Comparison of ENCODE assay signal across 10 cellular contexts in genomic region chr16:66382171-66382965, GRCh38. TPM values are rescaled to one million over a fixed set of nuclear protein-coding genes. Genes with fewer than 3 reads are reported as not detected.
DNase-seq lines count a peak whose midpoint lies in the region; FAIRE-seq and TF ChIP-seq lines count a peak whose summit lies in the region.
"Had no signal": no experiment of that assay in that cellular context is flagged by ENCODE, and none has a peak within 500 bp of the region (broad histone marks: within the 10 kb centered on the region; RNA-seq: fewer than 3 reads in every experiment).

No MANE protein-coding gene starts in this region.

- peaks cover 6% of the 10 kb centered on the region for H3K36me3 Mint-ChIP-seq in glutamatergic neuron (ENCODE audit: unreplicated experiment)
- H3K36me3 Mint-ChIP-seq in activated T-cell treated with anti-CD3 and anti-CD28 coated beads, Interleukin-2, amount 50 U/mL, for 24 hours (ENCODE audit: low read depth), result no peaks in the 10 kb centered on the region

- peaks cover 8% of the 10 kb centered on the region for H3K27me3 Mint-ChIP-seq in glutamatergic neuron (ENCODE audit: unreplicated experiment)
- H3K27me3 Mint-ChIP-seq in activated T-cell treated with anti-CD3 and anti-CD28 coated beads, Interleukin-2, amount 50 U/mL, for 24 hours, result no peaks in the 10 kb centered on the region

- peak overlapping the region; percentile 39 for H3K27ac ChIP-seq in adipose tissue (ENCODE audit: low read depth, low read length)
- peak overlapping the region; percentile 81 for H3K27ac ChIP-seq in left ventricle myocardium inferior (replicated peaks)

- WGBS in adipose tissue, 3 donors, result 69 to 75% (median 71%) methylated on average over 13 of the region's 13 CpGs

- no peak for TF ChIP-seq POLR2A in H54 (IDR thresholded peaks at IDR 0.05; ENCODE audit: low read depth, low read length)

- H3K27me3 ChIP-seq in left ventricle myocardium inferior (ENCODE audit: low read depth), result no peaks in the 10 kb centered on the region

- H3K4me1 ChIP-seq in left ventricle myocardium inferior, result peaks cover 75% of the 10 kb centered on the region
- H3K4me1 ChIP-seq: HAP-1 had no signal

- H3K4me3 ChIP-seq in left ventricle myocardium inferior, result peak overlapping the region; percentile 26
- H3K4me3 ChIP-seq: HAP-1 had no signal

- H3K36me3 ChIP-seq in left ventricle myocardium inferior, result no peaks in the 10 kb centered on the region
- H3K36me3 ChIP-seq: HAP-1 had no signal

- intact Hi-C loops in left ventricle myocardium inferior (cut with micrococcal nuclease), result no loop called here

- TF ChIP-seq CTCF in left ventricle myocardium inferior (IDR thresholded peaks at IDR 0.05; ENCODE audit: borderline replicate concordance) (no peak), glutamatergic neuron (IDR thresholded peaks at IDR 0.05; ENCODE audit: partially characterized antibody, unreplicated experiment) (no peak)

- H3K4me3 Mint-ChIP-seq in glutamatergic neuron (ENCODE audit: unreplicated experiment), result no peak overlapping the region
- H3K4me3 Mint-ChIP-seq in activated T-cell treated with anti-CD3 and anti-CD28 coated beads, Interleukin-2, amount 50 U/mL, for 24 hours, result no peak overlapping the region
- H3K4me3 Mint-ChIP-seq: stimulated activated naive CD8-positive, alpha-beta T cell treated with anti-CD3 and anti-CD28 coated beads, Interleukin-15, Interleukin-2, amounts not matched to agents 100 ng/mL and 50 ng/mL, for 24 hours had no signal

- no peak overlapping the region for H3K27ac Mint-ChIP-seq in glutamatergic neuron (ENCODE audit: unreplicated experiment)
- no peak overlapping the region for H3K27ac Mint-ChIP-seq in activated T-cell treated with anti-CD3 and anti-CD28 coated beads, Interleukin-2, amount 50 U/mL, for 24 hours
- H3K27ac Mint-ChIP-seq: stimulated activated naive CD8-positive, alpha-beta T cell treated with anti-CD3 and anti-CD28 coated beads, Interleukin-15, Interleukin-2, amounts not matched to agents 100 ng/mL and 50 ng/mL, for 24 hours had no signal

- H3K9me3 ChIP-seq in left ventricle myocardium inferior (replicated peaks), result no peaks in the 10 kb centered on the region
- H3K9me3 ChIP-seq: HAP-1 had no signal

- H3K9me3 Mint-ChIP-seq in glutamatergic neuron (ENCODE audit: unreplicated experiment), result peaks cover 7% of the 10 kb centered on the region
- H3K9me3 Mint-ChIP-seq in activated T-cell treated with anti-CD3 and anti-CD28 coated beads, Interleukin-2, amount 50 U/mL, for 24 hours, result no peaks in the 10 kb centered on the region

- peak; percentile 83 for FAIRE-seq in H54 (lab: Jason Lieb, UNC)

- DNase-seq in H54 (ENCODE audit: insufficient read length, low spot score) (peak; percentile 71), left ventricle myocardium inferior (no peak), renal cortical epithelial cell (ENCODE audit: low read depth) (peak; percentile 93), glutamatergic neuron (no peak), DMS79 treated with DMSO at 0.1 percent for 48 hours (lab: John Stamatoyannopoulos, UW) (no peak), NCI-H510A (lab: John Stamatoyannopoulos, UW) (no peak)
- no peak for DNase-seq in activated T-cell treated with anti-CD3 and anti-CD28 coated beads, Interleukin-2, amount 50 U/mL, for 24 hours

- peaks cover 1% of the 10 kb centered on the region for H3K4me1 Mint-ChIP-seq in glutamatergic neuron (ENCODE audit: low read depth, unreplicated experiment)
- H3K4me1 Mint-ChIP-seq in activated T-cell treated with anti-CD3 and anti-CD28 coated beads, Interleukin-2, amount 50 U/mL, for 24 hours (ENCODE audit: low read depth), result no peaks in the 10 kb centered on the region

RNA-seq across cellular contexts. Expression of gene CDH5, which starts 15.9 kb away (rescaled TPM):
- polyA plus RNA-seq in adipose tissue, result 10 to 100 TPM; 10.3 to 82.7 (median 54.0) TPM
- total RNA-seq in left ventricle myocardium inferior (47.1 TPM), renal cortical epithelial cell (0.65 and 0.87 TPM in 2 replicates), glutamatergic neuron (ENCODE audit: unreplicated experiment) (9.6 TPM)

RNA-seq across cellular contexts. Expression of gene BEAN1, which starts 44.7 kb away (rescaled TPM):
- under 1 TPM; 0.10 to 0.34 (median 0.27) TPM for polyA plus RNA-seq in adipose tissue
- 0.33 TPM for total RNA-seq in left ventricle myocardium inferior
- total RNA-seq in renal cortical epithelial cell, result 3.8 and 4.2 TPM in 2 replicates
- total RNA-seq in glutamatergic neuron (ENCODE audit: unreplicated experiment), result 1.8 TPM

Comparison
In these comparisons a context has a peak if more than half of its experiments do, and no peak if none do; other contexts are left out.
1. DNase-seq: peak in H54 (single experiment) and renal cortical epithelial cell (single experiment); none in left ventricle myocardium inferior (single experiment), glutamatergic neuron (single experiment), DMS79 treated with DMSO at 0.1 percent for 48 hours (single experiment), NCI-H510A (single experiment) and activated T-cell treated with anti-CD3 and anti-CD28 coated beads, Interleukin-2, amount 50 U/mL, for 24 hours (single experiment).